9 cellular contexts compared by ENCODE assay signal in the genomic region with DNA sequence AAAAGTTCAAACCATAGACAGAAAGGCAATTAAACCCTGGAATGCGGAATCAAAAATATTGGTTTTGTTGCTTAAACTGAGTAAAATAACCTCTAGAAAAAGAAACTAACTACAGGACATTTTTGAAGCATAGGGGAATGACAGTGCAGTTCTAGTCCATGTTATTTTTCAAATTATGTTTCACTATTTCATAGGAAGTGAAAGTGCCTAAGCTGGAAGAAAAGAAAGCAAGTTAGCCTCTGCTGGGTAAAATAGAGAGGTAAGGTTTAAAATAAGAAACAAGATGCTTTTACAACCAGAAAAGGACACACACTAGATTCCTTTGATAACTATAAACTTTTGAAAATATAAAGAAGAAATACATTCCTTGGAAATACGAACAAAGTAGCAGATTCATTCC. TPM values are rescaled to one million over a fixed set of nuclear protein-coding genes. Genes with fewer than 3 reads are reported as not detected.
DNase-seq lines count a peak whose midpoint lies in the region; ATAC-seq and TF ChIP-seq lines count a peak whose summit lies in the region.
"Had no signal": no experiment of that assay in that cellular context is flagged by ENCODE, and none has a peak within 500 bp of the region (broad histone marks: within the 10 kb centered on the region; RNA-seq: fewer than 3 reads in every experiment).

No MANE protein-coding gene starts in this region.

- H3K27ac ChIP-seq in muscle layer of duodenum (ENCODE audit: low read length) = peak overlapping the region; percentile 74
- H3K27ac ChIP-seq in GM23338 (ENCODE audit: low read depth) = no peak overlapping the region

- no peaks in the 10 kb centered on the region for H3K36me3 ChIP-seq in muscle layer of duodenum (ENCODE audit: control insufficient read depth in 1 of 2, insufficient read depth in 2 of 2, low read length in 2 of 2)
- no peaks in the 10 kb centered on the region for H3K36me3 ChIP-seq in GM23338 (ENCODE audit: insufficient read depth)

- DNase-seq in GM23338 (ENCODE audit: low spot score) = no peak
- DNase-seq in ureter (ENCODE audit: low spot score) = no peak
- DNase-seq in activated CD4-positive, alpha-beta T cell treated with anti-CD3 and anti-CD28 coated beads, Interleukin-2, amount 50 U/mL, for 4 hours = no peak
- DNase-seq in DMS153 (lab: John Stamatoyannopoulos, UW) = no peak
- DNase-seq: small intestine had no signal

- H3K27me3 ChIP-seq in muscle layer of duodenum (ENCODE audit: low read depth, low read length) = no peaks in the 10 kb centered on the region
- H3K27me3 ChIP-seq in GM23338 (ENCODE audit: insufficient read depth) = no peaks in the 10 kb centered on the region

- no peaks in the 10 kb centered on the region for H3K36me3 Mint-ChIP-seq in GM23338 (ENCODE audit: low read depth)

- no peak for TF ChIP-seq CTCF in GM23338 (conservative IDR thresholded peaks at IDR 0.05; ENCODE audit: low read depth in 2 of 2)

- H3K4me3 Mint-ChIP-seq in GM23338 = no peak overlapping the region

- H3K4me2 ChIP-seq in GM23338 = no peak overlapping the region

- ATAC-seq in GM18858 (IDR thresholded peaks at IDR 0.05; ENCODE audit: unreplicated experiment) (peak; percentile 32), HG02884 (IDR thresholded peaks at IDR 0.05; ENCODE audit: unreplicated experiment) (peak; percentile 39), GM23338 (no peak)

- H3K9me3 ChIP-seq in muscle layer of duodenum (ENCODE audit: control insufficient read depth in 1 of 2, low read length in 2 of 2) = no peaks in the 10 kb centered on the region

- TF ChIP-seq POLR2A in Raji (IDR thresholded peaks at IDR 0.05; ENCODE audit: insufficient read depth, low read depth, low read length) = peak; percentile 16; the same call in 1 of the 2 replicates

- no peak overlapping the region for H2AFZ ChIP-seq in GM23338

- peaks cover 1% of the 10 kb centered on the region for H3K27me3 Mint-ChIP-seq in GM23338 (ENCODE audit: insufficient read depth, low read depth, poor library complexity)

- no peaks in the 10 kb centered on the region for H3K9me2 ChIP-seq in GM23338 (ENCODE audit: insufficient read depth)

- H4K20me1 ChIP-seq in GM23338 (replicated peaks; ENCODE audit: insufficient read depth) = no peaks in the 10 kb centered on the region

- no peak overlapping the region for H3K27ac Mint-ChIP-seq in GM23338

- H3K4me3 ChIP-seq in muscle layer of duodenum (ENCODE audit: low read depth in 1 of 2, low read length in 2 of 2) (peak overlapping the region in 1 of 2 donors; percentile 11), GM23338 (no peak overlapping the region)

- H3F3A ChIP-seq in GM23338 (replicated peaks; ENCODE audit: low read depth) = no peaks in the 10 kb centered on the region

- no peaks in the 10 kb centered on the region for H3K4me1 ChIP-seq in muscle layer of duodenum (ENCODE audit: control insufficient read depth in 1 of 2, insufficient read depth in 2 of 2, low read length in 2 of 2)
- no peaks in the 10 kb centered on the region for H3K4me1 ChIP-seq in GM23338 (ENCODE audit: insufficient read depth)

- no peaks in the 10 kb centered on the region for H3K9me3 Mint-ChIP-seq in GM23338

- no peaks in the 10 kb centered on the region for H3K79me2 ChIP-seq in GM23338 (replicated peaks; ENCODE audit: insufficient read depth)

- no peaks in the 10 kb centered on the region for H3K4me1 Mint-ChIP-seq in GM23338

TF ChIP-seq in GM23338, 12 proteins besides CTCF, POLR2A, EP300 and RAD21 (continues in another document):
- TF ChIP-seq ZNF331 (CRISPR knock-in tag; IDR thresholded peaks at IDR 0.05; ENCODE audit: low read depth) (no peak), REST (IDR thresholded peaks at IDR 0.05; ENCODE audit: unreplicated experiment) (no peak), EZH2phosphoT487 (IDR thresholded peaks at IDR 0.05; ENCODE audit: unreplicated experiment) (no peak), EZH2 (IDR thresholded peaks at IDR 0.05; ENCODE audit: low read depth, unreplicated experiment) (no peak), CREB1 (CRISPR knock-in tag; IDR thresholded peaks at IDR 0.05; ENCODE audit: low read depth) (no peak)
- TF ChIP-seq, protein P1, sequence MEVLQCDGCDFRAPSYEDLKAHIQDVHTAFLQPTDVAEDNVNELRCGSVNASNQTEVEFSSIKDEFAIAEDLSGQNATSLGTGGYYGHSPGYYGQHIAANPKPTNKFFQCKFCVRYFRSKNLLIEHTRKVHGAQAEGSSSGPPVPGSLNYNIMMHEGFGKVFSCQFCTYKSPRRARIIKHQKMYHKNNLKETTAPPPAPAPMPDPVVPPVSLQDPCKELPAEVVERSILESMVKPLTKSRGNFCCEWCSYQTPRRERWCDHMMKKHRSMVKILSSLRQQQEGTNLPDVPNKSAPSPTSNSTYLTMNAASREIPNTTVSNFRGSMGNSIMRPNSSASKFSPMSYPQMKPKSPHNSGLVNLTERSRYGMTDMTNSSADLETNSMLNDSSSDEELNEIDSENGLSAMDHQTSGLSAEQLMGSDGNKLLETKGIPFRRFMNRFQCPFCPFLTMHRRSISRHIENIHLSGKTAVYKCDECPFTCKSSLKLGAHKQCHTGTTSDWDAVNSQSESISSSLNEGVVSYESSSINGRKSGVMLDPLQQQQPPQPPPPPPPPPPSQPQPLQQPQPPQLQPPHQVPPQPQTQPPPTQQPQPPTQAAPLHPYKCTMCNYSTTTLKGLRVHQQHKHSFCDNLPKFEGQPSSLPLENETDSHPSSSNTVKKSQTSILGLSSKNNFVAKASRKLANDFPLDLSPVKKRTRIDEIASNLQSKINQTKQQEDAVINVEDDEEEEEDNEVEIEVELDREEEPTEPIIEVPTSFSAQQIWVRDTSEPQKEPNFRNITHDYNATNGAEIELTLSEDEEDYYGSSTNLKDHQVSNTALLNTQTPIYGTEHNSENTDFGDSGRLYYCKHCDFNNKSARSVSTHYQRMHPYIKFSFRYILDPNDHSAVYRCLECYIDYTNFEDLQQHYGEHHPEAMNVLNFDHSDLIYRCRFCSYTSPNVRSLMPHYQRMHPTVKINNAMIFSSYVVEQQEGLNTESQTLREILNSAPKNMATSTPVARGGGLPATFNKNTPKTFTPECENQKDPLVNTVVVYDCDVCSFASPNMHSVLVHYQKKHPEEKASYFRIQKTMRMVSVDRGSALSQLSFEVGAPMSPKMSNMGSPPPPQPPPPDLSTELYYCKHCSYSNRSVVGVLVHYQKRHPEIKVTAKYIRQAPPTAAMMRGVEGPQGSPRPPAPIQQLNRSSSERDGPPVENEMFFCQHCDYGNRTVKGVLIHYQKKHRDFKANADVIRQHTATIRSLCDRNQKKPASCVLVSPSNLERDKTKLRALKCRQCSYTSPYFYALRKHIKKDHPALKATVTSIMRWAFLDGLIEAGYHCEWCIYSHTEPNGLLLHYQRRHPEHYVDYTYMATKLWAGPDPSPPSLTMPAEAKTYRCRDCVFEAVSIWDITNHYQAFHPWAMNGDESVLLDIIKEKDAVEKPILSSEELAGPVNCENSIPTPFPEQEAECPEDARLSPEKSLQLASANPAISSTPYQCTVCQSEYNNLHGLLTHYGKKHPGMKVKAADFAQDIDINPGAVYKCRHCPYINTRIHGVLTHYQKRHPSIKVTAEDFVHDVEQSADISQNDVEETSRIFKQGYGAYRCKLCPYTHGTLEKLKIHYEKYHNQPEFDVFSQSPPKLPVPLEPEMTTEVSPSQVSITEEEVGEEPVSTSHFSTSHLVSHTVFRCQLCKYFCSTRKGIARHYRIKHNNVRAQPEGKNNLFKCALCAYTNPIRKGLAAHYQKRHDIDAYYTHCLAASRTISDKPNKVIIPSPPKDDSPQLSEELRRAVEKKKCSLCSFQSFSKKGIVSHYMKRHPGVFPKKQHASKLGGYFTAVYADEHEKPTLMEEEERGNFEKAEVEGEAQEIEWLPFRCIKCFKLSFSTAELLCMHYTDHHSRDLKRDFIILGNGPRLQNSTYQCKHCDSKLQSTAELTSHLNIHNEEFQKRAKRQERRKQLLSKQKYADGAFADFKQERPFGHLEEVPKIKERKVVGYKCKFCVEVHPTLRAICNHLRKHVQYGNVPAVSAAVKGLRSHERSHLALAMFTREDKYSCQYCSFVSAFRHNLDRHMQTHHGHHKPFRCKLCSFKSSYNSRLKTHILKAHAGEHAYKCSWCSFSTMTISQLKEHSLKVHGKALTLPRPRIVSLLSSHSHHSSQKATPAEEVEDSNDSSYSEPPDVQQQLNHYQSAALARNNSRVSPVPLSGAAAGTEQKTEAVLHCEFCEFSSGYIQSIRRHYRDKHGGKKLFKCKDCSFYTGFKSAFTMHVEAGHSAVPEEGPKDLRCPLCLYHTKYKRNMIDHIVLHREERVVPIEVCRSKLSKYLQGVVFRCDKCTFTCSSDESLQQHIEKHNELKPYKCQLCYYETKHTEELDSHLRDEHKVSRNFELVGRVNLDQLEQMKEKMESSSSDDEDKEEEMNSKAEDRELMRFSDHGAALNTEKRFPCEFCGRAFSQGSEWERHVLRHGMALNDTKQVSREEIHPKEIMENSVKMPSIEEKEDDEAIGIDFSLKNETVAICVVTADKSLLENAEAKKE (CRISPR knock-in tag; IDR thresholded peaks at IDR 0.05) = no peak

RNA-seq across cellular contexts. Expression of gene CLECL1, which starts 1.1 kb away (rescaled TPM):
- total RNA-seq in GM23338 (2014; rRNA removed; shearing (Covaris generic)) = not detected in 2 replicates
- polyA plus RNA-seq in GM23338 (2016; fragmentation: Nextera tagmentation; extraction: Ambion mirVana) = not detected in 2 replicates
- total RNA-seq in ureter = 0.91 TPM

RNA-seq across cellular contexts. Expression of gene CD69, which starts 28.9 kb away (rescaled TPM):
- not detected in 2 replicates for total RNA-seq in GM23338 (2014; rRNA removed; shearing (Covaris generic))
- polyA plus RNA-seq in GM23338 (2016; fragmentation: Nextera tagmentation; extraction: Ambion mirVana) = 0.12 TPM in 1 of 2 replicates, not detected in the other
- 10.7 TPM for total RNA-seq in ureter

Comparison
In these comparisons a context has a peak if more than half of its experiments do, and no peak if none do; other contexts are left out.
1. RNA of gene CD69, which starts 28.9 kb away (total RNA-seq): 10.7 TPM in ureter (single experiment); not detected in GM23338; every median in the first group is over 10 times any median in the second.